Comparison of ENCODE assay signal across 22 cellular contexts in genomic region chr14:101109347-101109638, GRCh38.
DNase-seq lines count a peak whose midpoint lies in the region; ATAC-seq and TF ChIP-seq lines count a peak whose summit lies in the region.
"Had no signal": no experiment of that assay in that cellular context is flagged by ENCODE, and none has a peak within 500 bp of the region (broad histone marks: within the 10 kb centered on the region; RNA-seq: fewer than 3 reads in every experiment).

No MANE protein-coding gene starts in this region.

- peaks cover 32% of the 10 kb centered on the region for H3K27me3 ChIP-seq in left ventricle myocardium inferior (ENCODE audit: low read depth)
- H3K27me3 ChIP-seq in lung (ENCODE audit: control insufficient read depth, insufficient read depth), result no peaks in the 10 kb centered on the region
- no peaks in the 10 kb centered on the region for H3K27me3 ChIP-seq in sigmoid colon

- no peak overlapping the region for H3K27ac ChIP-seq in left ventricle myocardium inferior (replicated peaks)
- H3K27ac ChIP-seq in lung (ENCODE audit: low read depth in 1 of 2, low read length in 1 of 2), result no peak overlapping the region
- H3K27ac ChIP-seq in sigmoid colon, result no peak overlapping the region

- TF ChIP-seq EP300 in sigmoid colon (IDR thresholded peaks at IDR 0.05), result no peak

- intact Hi-C loops in left cardiac atrium (cut with DNase I) (no loop called here), left ventricle myocardium inferior (cut with micrococcal nuclease) (no loop called here), sigmoid colon (cut with DNase I) (no loop called here)

- no peaks in the 10 kb centered on the region for H3K4me1 ChIP-seq in left ventricle myocardium inferior
- no peaks in the 10 kb centered on the region for H3K4me1 ChIP-seq in lung (ENCODE audit: control insufficient read depth in 2 of 2, insufficient read depth in 2 of 2, low read length in 2 of 2)
- H3K4me1 ChIP-seq in sigmoid colon, result no peaks in the 10 kb centered on the region

- H3K36me3 ChIP-seq in left ventricle myocardium inferior (no peaks in the 10 kb centered on the region), lung (ENCODE audit: control insufficient read depth in 2 of 2, insufficient read depth in 2 of 2, low read length in 2 of 2) (no peaks in the 10 kb centered on the region), sigmoid colon (no peaks in the 10 kb centered on the region)

- H3K9me3 ChIP-seq in left ventricle myocardium inferior (replicated peaks) (peaks cover 7% of the 10 kb centered on the region), lung (ENCODE audit: control insufficient read depth in 2 of 2, insufficient read depth in 1 of 2, low read length in 1 of 2) (peaks cover 0 to 11% of the 10 kb centered on the region in 2 donors), sigmoid colon (no peaks in the 10 kb centered on the region)

- TF ChIP-seq POLR2A in sigmoid colon (IDR thresholded peaks at IDR 0.05), result no peak

- no peak for TF ChIP-seq CTCF in left ventricle myocardium inferior (IDR thresholded peaks at IDR 0.05; ENCODE audit: borderline replicate concordance)
- TF ChIP-seq CTCF in lung (IDR thresholded peaks at IDR 0.05; ENCODE audit: control extremely low read depth, extremely low read depth), result no peak
- no peak for TF ChIP-seq CTCF in sigmoid colon (IDR thresholded peaks at IDR 0.05)

- ATAC-seq in left cardiac atrium, result no peak
- ATAC-seq in lung (ENCODE audit: insufficient read depth, low FRiP score), result no peak
- no peak for ATAC-seq in GM19467 (IDR thresholded peaks at IDR 0.05; ENCODE audit: unreplicated experiment)
- ATAC-seq: HepG2, K562, PC-3 had no signal

- DNase-seq in left cardiac atrium (peak; percentile 10), left ventricle myocardium inferior (no peak), lung (ENCODE audit: low spot score) (peak; percentile 20), sigmoid colon (peak; percentile 42), NCI-H187 (lab: John Stamatoyannopoulos, UW) (no peak)
- DNase-seq in activated CD4-positive, alpha-beta T cell treated with anti-CD3 and anti-CD28 coated beads for 4 hours, result no peak
- DNase-seq: C1 segment of cervical spinal cord; CD4-positive, alpha-beta memory T cell; DMS53; H9; MV-4-11; NCI-H1105; NCI-H446; NCI-H524 treated with DMSO at 0.1 percent for 48 hours; NCI-H82; NK-92 treated with Interleukin-12 subunit alpha and Interleukin-12 subunit beta, amount 100 ng/mL, for 24 hours; PC-3; Right ventricle myocardium superior had no signal

- 84% methylated on average over 8 of the region's 8 CpGs for WGBS in lung, 2 donors
- 85 to 91% methylated on average over 8 of the region's 8 CpGs for WGBS in sigmoid colon, 2 donors

- H3K4me3 ChIP-seq in left ventricle myocardium inferior (no peak overlapping the region), lung (no peak overlapping the region), sigmoid colon (no peak overlapping the region)
- H3K4me3 ChIP-seq: GM23338, K562 had no signal

Comparison
In these comparisons a context has a peak if more than half of its experiments do, and no peak if none do; other contexts are left out.
1. DNase-seq: peak in left cardiac atrium (single experiment), lung (single experiment) and sigmoid colon (single experiment); none in left ventricle myocardium inferior (single experiment), activated CD4-positive, alpha-beta T cell treated with anti-CD3 and anti-CD28 coated beads for 4 hours (0 of 2) and NCI-H187 (0 of 2).